8 cellular contexts compared by ENCODE assay signal in genomic region chr9:79129865-79130480, GRCh38.
DNase-seq lines count a peak whose midpoint lies in the region; ATAC-seq and TF ChIP-seq lines count a peak whose summit lies in the region.

No MANE protein-coding gene starts in this region.

- 42 to 46% methylated on average over 8 of the region's 8 CpGs for WGBS in thyroid gland, 2 donors

- no peak overlapping the region for H3K27ac Mint-ChIP-seq in stimulated activated memory B cell treated with anti-CD40 and anti-IgM and Interleukin-4, amounts not matched to agents 10 μg/mL and 1 μg/mL and 100 μg/mL, for 72 hours

- no peaks in the 10 kb centered on the region for H3K27me3 ChIP-seq in Peyer's patch
- H3K27me3 ChIP-seq in left lung = no peaks in the 10 kb centered on the region
- H3K27me3 ChIP-seq in thyroid gland = no peaks in the 10 kb centered on the region

- peak; percentile 83 for ATAC-seq in left lung
- ATAC-seq in stimulated activated memory B cell treated with anti-CD40 and anti-IgM and Interleukin-4, amounts not matched to agents 10 μg/mL and 1 μg/mL and 100 μg/mL, for 72 hours = no peak

- peak; percentile 19 for DNase-seq in DMS114 treated with DMSO at 0.1 percent for 48 hours (lab: John Stamatoyannopoulos, UW; ENCODE audit: unreplicated experiment)
- DNase-seq in HT1080 (ENCODE audit: low read depth) = peak; percentile 42
- peak in 1 of 3 donors; percentile 49 for DNase-seq in Peyer's patch
- peak; percentile 78 for DNase-seq in choroid plexus epithelial cell (ENCODE audit: low read depth)
- DNase-seq in left lung = no peak
- DNase-seq in thyroid gland = peak; percentile 38 to 53
- DNase-seq in NCI-H187 treated with DMSO at 0.1 percent for 48 hours (lab: John Stamatoyannopoulos, UW) = no peak

- no peaks in the 10 kb centered on the region for H3K36me3 Mint-ChIP-seq in stimulated activated memory B cell treated with anti-CD40 and anti-IgM and Interleukin-4, amounts not matched to agents 10 μg/mL and 1 μg/mL and 100 μg/mL, for 72 hours

- intact Hi-C loops in left lung (cut with DNase I) (no loop called here), thyroid gland (cut with DNase I) (no loop called here)

- no peaks in the 10 kb centered on the region for H3K9me3 Mint-ChIP-seq in stimulated activated memory B cell treated with anti-CD40 and anti-IgM and Interleukin-4, amounts not matched to agents 10 μg/mL and 1 μg/mL and 100 μg/mL, for 72 hours

- H3K9me3 ChIP-seq in Peyer's patch = no peaks in the 10 kb centered on the region
- no peaks in the 10 kb centered on the region for H3K9me3 ChIP-seq in left lung
- no peaks in the 10 kb centered on the region for H3K9me3 ChIP-seq in thyroid gland

- no peaks in the 10 kb centered on the region for H3K36me3 ChIP-seq in Peyer's patch
- no peaks in the 10 kb centered on the region for H3K36me3 ChIP-seq in left lung
- no peaks in the 10 kb centered on the region for H3K36me3 ChIP-seq in thyroid gland

- TF ChIP-seq CTCF in Peyer's patch (IDR thresholded peaks at IDR 0.05) (peak in 4 of 6 experiments; percentile 37 to 53 (median 50)), choroid plexus epithelial cell (conservative IDR thresholded peaks at IDR 0.05; ENCODE audit: low read depth, low read length) (peak; percentile 99), left lung (IDR thresholded peaks at IDR 0.05) (peak; percentile 57 to 75), thyroid gland (IDR thresholded peaks at IDR 0.05) (peak in 5 of 6 experiments; percentile 22 to 83 (median 54))

- H3K27ac ChIP-seq in Peyer's patch (no peak overlapping the region), left lung (no peak overlapping the region), thyroid gland (no peak overlapping the region)

- no peaks in the 10 kb centered on the region for H3K27me3 Mint-ChIP-seq in stimulated activated memory B cell treated with anti-CD40 and anti-IgM and Interleukin-4, amounts not matched to agents 10 μg/mL and 1 μg/mL and 100 μg/mL, for 72 hours

- TF ChIP-seq POLR2A in Peyer's patch (IDR thresholded peaks at IDR 0.05) (no peak), thyroid gland (IDR thresholded peaks at IDR 0.05) (no peak)

- no peak overlapping the region for H3K4me3 ChIP-seq in Peyer's patch
- no peak overlapping the region for H3K4me3 ChIP-seq in choroid plexus epithelial cell (ENCODE audit: low read depth, low read length)
- no peak overlapping the region for H3K4me3 ChIP-seq in left lung
- H3K4me3 ChIP-seq in thyroid gland (replicated peaks in 1 of 3) = no peak overlapping the region

- H3K4me1 Mint-ChIP-seq in stimulated activated memory B cell treated with anti-CD40 and anti-IgM and Interleukin-4, amounts not matched to agents 10 μg/mL and 1 μg/mL and 100 μg/mL, for 72 hours = peaks cover 6% of the 10 kb centered on the region

- H3K4me1 ChIP-seq in Peyer's patch (no peaks in the 10 kb centered on the region), left lung (no peaks in the 10 kb centered on the region), thyroid gland (no peaks in the 10 kb centered on the region)

- H3K4me3 Mint-ChIP-seq in stimulated activated memory B cell treated with anti-CD40 and anti-IgM and Interleukin-4, amounts not matched to agents 10 μg/mL and 1 μg/mL and 100 μg/mL, for 72 hours = no peak overlapping the region

Comparison
In these comparisons a context has a peak if more than half of its experiments do, and no peak if none do; other contexts are left out.
1. DNase-seq: peak in DMS114 treated with DMSO at 0.1 percent for 48 hours (single experiment), HT1080 (single experiment), choroid plexus epithelial cell (single experiment) and thyroid gland (2 of 2); none in left lung (0 of 2) and NCI-H187 treated with DMSO at 0.1 percent for 48 hours (single experiment).
2. Peak in every context shown above with its lines, with median percentiles within 50 percentile points of each other: CTCF ChIP-seq.